ENCODE assay signal across 9 cellular contexts in genomic region chr5:80204808-80205614, GRCh38. TPM values are rescaled to one million over a fixed set of nuclear protein-coding genes. Genes with fewer than 3 reads are reported as not detected.
A peak's percentile ranks its signal among the peaks of the same experiment; 100 is the strongest.
DNase-seq lines count a peak whose midpoint lies in the region; ATAC-seq and TF ChIP-seq lines count a peak whose summit lies in the region.
"Had no signal": no experiment of that assay in that cellular context is flagged by ENCODE, and none has a peak within 500 bp of the region (broad histone marks: within the 10 kb centered on the region; RNA-seq: fewer than 3 reads in every experiment).

No MANE protein-coding gene starts in this region.

- DNase-seq in activated effector memory CD4-positive, alpha-beta T cell treated with anti-CD3 and anti-CD28 coated beads, Interleukin-2, amount 50 U/mL, for 16 hours, result peak; percentile 22
- no peak for DNase-seq in activated effector memory CD4-positive, alpha-beta T cell treated with Interleukin-2 at 50 U/mL for 16 hours
- no peak for DNase-seq in activated naive CD8-positive, alpha-beta T cell treated with anti-CD3 and anti-CD28 coated beads, Interleukin-2, amount 10 ng/mL, durations not matched to agents 7 days and 5 days
- DNase-seq in left lobe of liver (ENCODE audit: low spot score), result peak; percentile 69
- no peak for DNase-seq in upper lobe of right lung
- DNase-seq in esophagus muscularis mucosa (ENCODE audit: extremely low spot score), result no peak

- peak overlapping the region; percentile 58 for H3K27ac Mint-ChIP-seq in activated naive CD8-positive, alpha-beta T cell treated with anti-CD3 and anti-CD28 coated beads, Interleukin-2, amount 10 ng/mL, durations not matched to agents 7 days and 5 days
- H3K27ac Mint-ChIP-seq: B cell had no signal

- H3K36me3 Mint-ChIP-seq in activated naive CD8-positive, alpha-beta T cell treated with anti-CD3 and anti-CD28 coated beads, Interleukin-2, amount 10 ng/mL, durations not matched to agents 7 days and 5 days, result peaks cover 52% of the 10 kb centered on the region

- H3K27me3 Mint-ChIP-seq in activated naive CD8-positive, alpha-beta T cell treated with anti-CD3 and anti-CD28 coated beads, Interleukin-2, amount 10 ng/mL, durations not matched to agents 7 days and 5 days, result no peaks in the 10 kb centered on the region
- H3K27me3 Mint-ChIP-seq: B cell had no signal

- H3K9me3 ChIP-seq in upper lobe of right lung (no peaks in the 10 kb centered on the region), esophagus muscularis mucosa (no peaks in the 10 kb centered on the region)

- H3K36me3 ChIP-seq in upper lobe of right lung (peaks cover 17% of the 10 kb centered on the region), esophagus muscularis mucosa (peaks cover 0 to 25% (median 6%) of the 10 kb centered on the region in 4 donors)

- no peak overlapping the region for H3K4me3 Mint-ChIP-seq in activated naive CD8-positive, alpha-beta T cell treated with anti-CD3 and anti-CD28 coated beads, Interleukin-2, amount 10 ng/mL, durations not matched to agents 7 days and 5 days
- H3K4me3 Mint-ChIP-seq: B cell had no signal

- no peak for TF ChIP-seq EP300 in esophagus muscularis mucosa (IDR thresholded peaks at IDR 0.05)

- H3K4me3 ChIP-seq in upper lobe of right lung (no peak overlapping the region), esophagus muscularis mucosa (no peak overlapping the region)

- intact Hi-C loops in upper lobe of right lung (cut with DNase I) (loop anchor here (10.0 kb wide), 1 partner anchor 50 kb away; the partner anchor contains the start of gene SERINC5), esophagus muscularis mucosa (cut with DNase I) (no loop called here)

- no peaks in the 10 kb centered on the region for H3K27me3 ChIP-seq in upper lobe of right lung
- no peaks in the 10 kb centered on the region for H3K27me3 ChIP-seq in esophagus muscularis mucosa

- peak; percentile 44 for ATAC-seq in activated naive CD8-positive, alpha-beta T cell treated with anti-CD3 and anti-CD28 coated beads, Interleukin-2, amount 10 ng/mL, durations not matched to agents 7 days and 5 days (ENCODE audit: low read depth)
- peak; percentile 73 for ATAC-seq in left lobe of liver
- peak; percentile 69 for ATAC-seq in upper lobe of right lung
- no peak for ATAC-seq in GM21825 (IDR thresholded peaks at IDR 0.05; ENCODE audit: unreplicated experiment)
- ATAC-seq in HG03378 (IDR thresholded peaks at IDR 0.05; ENCODE audit: unreplicated experiment), result no peak

- H3K9me3 Mint-ChIP-seq in activated naive CD8-positive, alpha-beta T cell treated with anti-CD3 and anti-CD28 coated beads, Interleukin-2, amount 10 ng/mL, durations not matched to agents 7 days and 5 days, result no peaks in the 10 kb centered on the region

- H3K4me1 Mint-ChIP-seq in activated naive CD8-positive, alpha-beta T cell treated with anti-CD3 and anti-CD28 coated beads, Interleukin-2, amount 10 ng/mL, durations not matched to agents 7 days and 5 days, result peaks cover 43% of the 10 kb centered on the region

- TF ChIP-seq CTCF in upper lobe of right lung (IDR thresholded peaks at IDR 0.05), result no peak
- TF ChIP-seq CTCF in esophagus muscularis mucosa (IDR thresholded peaks at IDR 0.05), result no peak

- no peak overlapping the region for H3K27ac ChIP-seq in upper lobe of right lung
- H3K27ac ChIP-seq in esophagus muscularis mucosa (replicated peaks in 1 of 4), result no peak overlapping the region

- 56% methylated on average over 10 of the region's 10 CpGs for WGBS in esophagus muscularis mucosa

- no peak for TF ChIP-seq POLR2A in esophagus muscularis mucosa (IDR thresholded peaks at IDR 0.05; ENCODE audit: low read depth)

- POLR2A ChIA-PET in activated naive CD8-positive, alpha-beta T cell treated with anti-CD3 and anti-CD28 coated beads, Interleukin-2, amount 10 ng/mL, durations not matched to agents 7 days and 5 days (lab: Charles Lee), result interaction anchor here (0.8 to 2.3 kb wide), 7 partner anchors 11 to 52 kb away, joined by 3 to 9 read pairs (median 5); partner anchors contain the start of gene SERINC5

- H3K4me1 ChIP-seq in upper lobe of right lung (peaks cover 19% of the 10 kb centered on the region), esophagus muscularis mucosa (peaks cover 0 to 8% (median 4%) of the 10 kb centered on the region in 4 donors)

RNA-seq across cellular contexts. Expression of gene SERINC5, which starts 50.8 kb away (rescaled TPM):
- total RNA-seq in activated naive CD8-positive, alpha-beta T cell treated with anti-CD3 and anti-CD28 coated beads, Interleukin-2, amount 10 ng/mL, durations not matched to agents 7 days and 5 days, result 10 to 100 TPM; 70.2 to 78.3 TPM
- total RNA-seq in left lobe of liver (54.6 TPM), upper lobe of right lung (60.4 TPM), esophagus muscularis mucosa (1 to 10 TPM; 5.8 to 9.1 (median 8.3) TPM)

Comparison
In these comparisons a context has a peak if more than half of its experiments do, and no peak if none do; other contexts are left out.
1. DNase-seq: peak in activated effector memory CD4-positive, alpha-beta T cell treated with anti-CD3 and anti-CD28 coated beads, Interleukin-2, amount 50 U/mL, for 16 hours (single experiment) and left lobe of liver (single experiment); none in activated effector memory CD4-positive, alpha-beta T cell treated with Interleukin-2 at 50 U/mL for 16 hours (single experiment), activated naive CD8-positive, alpha-beta T cell treated with anti-CD3 and anti-CD28 coated beads, Interleukin-2, amount 10 ng/mL, durations not matched to agents 7 days and 5 days (single experiment), upper lobe of right lung (single experiment) and esophagus muscularis mucosa (single experiment).
2. ATAC-seq: peak in activated naive CD8-positive, alpha-beta T cell treated with anti-CD3 and anti-CD28 coated beads, Interleukin-2, amount 10 ng/mL, durations not matched to agents 7 days and 5 days (single experiment), left lobe of liver (single experiment) and upper lobe of right lung (single experiment); none in GM21825 (single experiment) and HG03378 (single experiment).